8 cellular contexts compared by ENCODE assay signal in the genomic region with DNA sequence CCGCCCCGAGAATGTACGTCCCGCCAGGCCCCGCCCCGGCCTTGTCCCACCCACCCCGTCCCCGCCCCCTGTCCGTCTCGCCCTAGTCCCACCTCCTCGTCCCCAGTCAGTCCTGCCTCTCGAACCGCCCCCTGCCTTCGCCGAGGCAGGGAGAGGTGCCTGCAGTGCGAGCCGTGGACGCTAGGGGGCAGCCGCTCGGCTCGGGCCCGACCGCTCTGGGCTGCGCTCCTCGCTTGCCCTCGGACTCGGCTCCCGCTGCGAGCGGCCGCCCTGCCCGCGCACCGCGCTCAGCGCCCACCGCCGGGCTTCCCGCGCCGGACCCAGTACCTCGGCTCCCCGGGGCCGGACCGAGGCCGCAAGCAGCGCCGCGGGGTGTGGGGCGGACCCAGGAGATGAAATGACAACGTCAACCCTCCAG. TPM values are rescaled to one million over a fixed set of nuclear protein-coding genes. Genes with fewer than 3 reads are reported as not detected.
A peak's percentile ranks its signal among the peaks of the same experiment; 100 is the strongest.
DNase-seq lines count a peak whose midpoint lies in the region; ATAC-seq and TF ChIP-seq lines count a peak whose summit lies in the region.

Gene VPS4A (plus strand): TSS at position 236 of the 418 bp plus-strand sequence. CDS start 162 bp downstream, at position 398.

- H3K36me3 Mint-ChIP-seq in Caco-2 (ENCODE audit: insufficient read depth, unreplicated experiment) = peaks cover 61% of the 10 kb centered on the region
- H3K36me3 Mint-ChIP-seq in effector memory CD8-positive, alpha-beta T cell (ENCODE audit: insufficient read depth) = peaks cover 34% of the 10 kb centered on the region

- WGBS in mesendoderm (ENCODE audit: extremely low coverage, insufficient coverage, low lambda C conversion rate) = no CpG with 5 or more reads among the region's 51 CpGs

- H4K8ac ChIP-seq in mesendoderm (ENCODE audit: low read depth, low read length) = no peak within 1 kb of the TSS

- no peak within 1 kb of the TSS for H2AK5ac ChIP-seq in mesendoderm (ENCODE audit: low read length)

- no peak within 1 kb of the TSS for H2BK120ac ChIP-seq in mesendoderm (ENCODE audit: low read depth, low read length)

- H3K36me3 ChIP-seq in Caco-2 (ENCODE audit: control insufficient read depth, insufficient read depth, low read length) = no peaks in the 10 kb centered on the region
- peaks cover 4% of the 10 kb centered on the region for H3K36me3 ChIP-seq in mesendoderm (ENCODE audit: control insufficient read depth, insufficient read depth, low read length)

- no peak within 1 kb of the TSS for H2BK5ac ChIP-seq in mesendoderm (ENCODE audit: low read length)

- peaks cover 9% of the 10 kb centered on the region; the same call in 1 of the 2 replicates for H3K4me1 ChIP-seq in Caco-2
- H3K4me1 ChIP-seq in mesendoderm (ENCODE audit: control insufficient read depth, low read depth, low read length) = no peaks in the 10 kb centered on the region

- peak within 1 kb of the TSS; percentile 90 for H3K4me2 ChIP-seq in mesendoderm (ENCODE audit: low read length)

- H3K4me3 ChIP-seq in Caco-2 (ENCODE audit: low read depth, low read length) = peak within 1 kb of the TSS; percentile 96
- H3K4me3 ChIP-seq in mesendoderm (ENCODE audit: low read length) = peak within 1 kb of the TSS; percentile 77

- H3K27me3 Mint-ChIP-seq in Caco-2 (ENCODE audit: insufficient read depth, unreplicated experiment) = no peaks in the 10 kb centered on the region
- H3K27me3 Mint-ChIP-seq in effector memory CD8-positive, alpha-beta T cell = no peaks in the 10 kb centered on the region

- DNase-seq in Caco-2 = peak; percentile 97 to 100
- peak; percentile 93 for DNase-seq in HT1080 (ENCODE audit: low read depth)
- DNase-seq in NOMO-1 (lab: John Stamatoyannopoulos, UW; ENCODE audit: unreplicated experiment in 2 of 2) = peak; percentile 94 to 97
- peak; percentile 93 to 97 for DNase-seq in activated CD8-positive, alpha-beta memory T cell treated with anti-CD3 and anti-CD28 coated beads for 4 hours (ENCODE audit: low read depth in 2 of 2)
- peak; percentile 98 to 99 (median 99) for DNase-seq in effector memory CD8-positive, alpha-beta T cell
- peak; percentile 97 for DNase-seq in mesendoderm
- peak; percentile 94 for DNase-seq in stimulated activated CD8-positive, alpha-beta memory T cell treated with anti-CD3 and anti-CD28 coated beads, Interleukin-15, amount 100 ng/mL, for 1 hour (ENCODE audit: low read depth)

- H3K18ac ChIP-seq in mesendoderm (ENCODE audit: low read length) = peak within 1 kb of the TSS; percentile 86

- H3K9me3 ChIP-seq in Caco-2 = no peaks in the 10 kb centered on the region

- no peak within 1 kb of the TSS for H4K5ac ChIP-seq in mesendoderm (ENCODE audit: low read length)

- H3K9ac ChIP-seq in mesendoderm (ENCODE audit: low read length) = peak within 1 kb of the TSS; percentile 93

- peak within 1 kb of the TSS; percentile 81 for H3K4me3 Mint-ChIP-seq in Caco-2 (ENCODE audit: unreplicated experiment)
- H3K4me3 Mint-ChIP-seq in effector memory CD8-positive, alpha-beta T cell = peak within 1 kb of the TSS; percentile 92 to 97

- BruUV-seq in Caco-2 (replicated peaks; lab: Mats Ljungman, UMichigan) = no TSS peak

- peaks cover 5% of the 10 kb centered on the region for H3K4me1 Mint-ChIP-seq in Caco-2 (ENCODE audit: low read depth, unreplicated experiment)
- peaks cover 21 to 25% of the 10 kb centered on the region in 2 donors for H3K4me1 Mint-ChIP-seq in effector memory CD8-positive, alpha-beta T cell (ENCODE audit: low read depth in 2 of 2)

- peak within 1 kb of the TSS; percentile 42 for H3K4ac ChIP-seq in mesendoderm (ENCODE audit: low read depth, low read length)

- peak within 1 kb of the TSS; percentile 76 for H3K27ac ChIP-seq in mesendoderm (ENCODE audit: low read depth, low read length)

- H3K56ac ChIP-seq in mesendoderm (ENCODE audit: low read length) = peak within 1 kb of the TSS; percentile 92

- no peak within 1 kb of the TSS for H2BK15ac ChIP-seq in mesendoderm (replicated peaks; ENCODE audit: low read depth)

- H3K79me1 ChIP-seq in mesendoderm (ENCODE audit: low read length) = peaks cover 7% of the 10 kb centered on the region

- peaks cover 7% of the 10 kb centered on the region for H3K79me2 ChIP-seq in mesendoderm (ENCODE audit: control insufficient read depth, insufficient read depth, low read length)

- H3K27me3 ChIP-seq in Caco-2 (replicated peaks; ENCODE audit: control insufficient read depth, insufficient read depth, low read length) (no peaks in the 10 kb centered on the region), mesendoderm (ENCODE audit: insufficient read depth, low read length, poor library complexity) (no peaks in the 10 kb centered on the region)

- peak; percentile 93 for ATAC-seq in GM21360 (IDR thresholded peaks at IDR 0.05; ENCODE audit: unreplicated experiment)
- peak; percentile 96 for ATAC-seq in effector memory CD8-positive, alpha-beta T cell (replicated peaks)

- CTCF ChIA-PET in Caco-2 (lab: Charles Lee) = no interaction called here

- TF ChIP-seq CTCF in Caco-2 (IDR thresholded peaks at IDR 0.05; ENCODE audit: insufficient read depth in 1 of 2, low read depth in 1 of 2, low read length in 1 of 2, severe bottlenecking in 1 of 2, unreplicated experiment in 1 of 2) = peak; percentile 91 to 98

- intact Hi-C loops in Caco-2 (cut with micrococcal nuclease; ENCODE audit: unreplicated experiment) = loop anchor here (1.0 kb wide), 1 partner anchor 124 kb away; the partner anchor contains the start of gene SNTB2

- peak within 1 kb of the TSS; percentile 48 for H3K23ac ChIP-seq in mesendoderm (ENCODE audit: low read length)

- no peaks in the 10 kb centered on the region for H3K9me3 Mint-ChIP-seq in Caco-2 (ENCODE audit: unreplicated experiment)
- no peaks in the 10 kb centered on the region for H3K9me3 Mint-ChIP-seq in effector memory CD8-positive, alpha-beta T cell

- POLR2A ChIA-PET in Caco-2 (lab: Charles Lee) = no interaction called here

- H3K27ac Mint-ChIP-seq in Caco-2 (ENCODE audit: unreplicated experiment) = peak within 1 kb of the TSS; percentile 65
- peak within 1 kb of the TSS; percentile 89 to 91 for H3K27ac Mint-ChIP-seq in effector memory CD8-positive, alpha-beta T cell

RNA-seq across cellular contexts. Expression of gene VPS4A, which starts in this region (rescaled TPM):
- 42.4 and 45.8 TPM in 2 replicates for total RNA-seq in Caco-2 (2022)
- total RNA-seq in HT1080 (2014; rRNA removed; shearing (Covaris generic)) = 52.3 and 60.2 TPM in 2 replicates
- polyA plus RNA-seq in HT1080 (2015; cell fraction: cytosol; rRNA removed) = 40.3 and 45.3 TPM in 2 replicates
- 53.7 and 54.4 TPM in 2 replicates for polyA plus RNA-seq in HT1080 (2015; cell fraction: nucleus; rRNA removed)
- 33.5 TPM for polyA plus RNA-seq in mesendoderm (2013, experiment 1 of 2)
- 35.0 TPM for polyA plus RNA-seq in mesendoderm (2013, experiment 2 of 2)

Comparison
In these comparisons a context has a peak if more than half of its experiments do, and no peak if none do; other contexts are left out.
1. Peak in every context shown above with its lines: DNase-seq, ATAC-seq, H3K4me3 ChIP-seq and H3K27ac ChIP-seq.